Comparison of ENCODE assay signal across 16 cellular contexts in genomic region chr4:38819569-38819968, GRCh38. TPM values are rescaled to one million over a fixed set of nuclear protein-coding genes. Genes with fewer than 3 reads are reported as not detected.
DNase-seq lines count a peak whose midpoint lies in the region; ATAC-seq, FAIRE-seq and TF ChIP-seq lines count a peak whose summit lies in the region.
"Had no signal": no experiment of that assay in that cellular context is flagged by ENCODE, and none has a peak within 500 bp of the region (broad histone marks: within the 10 kb centered on the region; RNA-seq: fewer than 3 reads in every experiment).

No MANE protein-coding gene starts in this region.

- peaks cover 26% of the 10 kb centered on the region for H3K4me1 ChIP-seq in keratinocyte (ENCODE audit: control insufficient read depth, extremely low read depth, insufficient read depth, low read length)
- H3K4me1 ChIP-seq: testis had no signal

- FAIRE-seq in GM19239 (lab: Jason Lieb, UNC) (peak; percentile 90), keratinocyte (lab: Jason Lieb, UNC) (peak; percentile 67)

- in situ Hi-C loops in SK-MEL-5 (cut with HindIII; ENCODE audit: low pct_unique_long_range_greater_than_20kb, low sequenced_read_pairs) = no loop called here

- no peak overlapping the region for H3K9ac ChIP-seq in keratinocyte (ENCODE audit: control insufficient read depth, extremely low read depth, insufficient read depth, low read length)

- H3K79me2 ChIP-seq in keratinocyte (ENCODE audit: control insufficient read depth, insufficient read depth, low read length) = no peaks in the 10 kb centered on the region

- no peak for ATAC-seq in GM19455 (IDR thresholded peaks at IDR 0.05; ENCODE audit: unreplicated experiment)
- ATAC-seq in HG03095 (IDR thresholded peaks at IDR 0.05; ENCODE audit: unreplicated experiment) = no peak
- ATAC-seq: sciatic nerve had no signal

- H2AFZ ChIP-seq in keratinocyte (ENCODE audit: control insufficient read depth, low read length) = no peak overlapping the region

- TF ChIP-seq CTCF in keratinocyte (optimal IDR thresholded peaks at IDR 0.05 in 1 of 3, IDR thresholded peaks at IDR 0.05 in 1 of 3, conservative IDR thresholded peaks at IDR 0.05 in 1 of 3; ENCODE audit: extremely low read depth in 1 of 3, insufficient read depth in 2 of 3, low read length in 3 of 3) = no peak

- no peaks in the 10 kb centered on the region for H3K9me1 ChIP-seq in keratinocyte (ENCODE audit: control insufficient read depth, extremely low read depth, insufficient read depth, low read length)

- dilution Hi-C loops in keratinocyte (cut with MboI; ENCODE audit: extremely low pct_ligation_motif_present, low sequenced_read_pairs) = no loop called here

- H3K36me3 ChIP-seq in keratinocyte (ENCODE audit: control insufficient read depth in 2 of 2, extremely low read depth in 1 of 2, insufficient read depth in 2 of 2, low read length in 2 of 2) = no peaks in the 10 kb centered on the region

- H3K9me3 ChIP-seq in keratinocyte (ENCODE audit: control insufficient read depth, low read depth, low read length) = no peaks in the 10 kb centered on the region
- H3K9me3 ChIP-seq: testis had no signal

- DNase-seq in EH (ENCODE audit: low read depth) (peak; percentile 86), GM19239 (ENCODE audit: insufficient read length, low spot score) (no peak), SK-MEL-5 (ENCODE audit: low read depth, low spot score) (peak; percentile 41), keratinocyte (ENCODE audit: low read depth, low spot score) (no peak), NCI-H2029 (lab: John Stamatoyannopoulos, UW) (no peak), SKM-1 treated with dmso at 0.1 percent for 144 hours (lab: John Stamatoyannopoulos, UW; ENCODE audit: unreplicated experiment) (no peak)
- DNase-seq: activated CD4-positive, alpha-beta T cell treated with anti-CD3 and anti-CD28 coated beads, Interleukin-2, amount 50 U/mL, for 1 hour; CD8-positive, alpha-beta memory T cell; dermis blood vessel endothelial cell; HFFc6; SW 1271; testis had no signal

- H3K4me2 ChIP-seq in keratinocyte (ENCODE audit: control insufficient read depth, extremely low read depth, insufficient read depth, low read depth, low read length) = no peak overlapping the region

- H3K27me3 ChIP-seq in keratinocyte (ENCODE audit: control insufficient read depth, extremely low read depth, insufficient read depth, low read length) = no peaks in the 10 kb centered on the region
- H3K27me3 ChIP-seq: testis had no signal

- no peak overlapping the region for H3K4me3 ChIP-seq in keratinocyte (ENCODE audit: control insufficient read depth in 2 of 3, extremely low read depth in 1 of 3, insufficient read depth in 2 of 3, low read depth in 1 of 3, low read length in 3 of 3)
- H3K4me3 ChIP-seq: testis had no signal

- no peaks in the 10 kb centered on the region for H4K20me1 ChIP-seq in keratinocyte (ENCODE audit: control insufficient read depth, extremely low read depth, insufficient read depth, low read length)

- peak overlapping the region; percentile 17 for H3K27ac ChIP-seq in keratinocyte (ENCODE audit: control insufficient read depth, insufficient read depth, low read length)
- H3K27ac ChIP-seq: testis had no signal

RNA-seq across cellular contexts. Expression of gene TLR1, which starts 15.0 kb away (rescaled TPM):
- total RNA-seq in SK-MEL-5 (2014; rRNA removed; shearing (Covaris generic)) = 5.5 and 6.7 TPM in 2 replicates
- 3.7 and 4.1 TPM in 2 replicates for polyA plus RNA-seq in SK-MEL-5 (2015; cell fraction: cytosol; rRNA removed)
- 2.9 and 6.5 TPM in 2 replicates for polyA plus RNA-seq in SK-MEL-5 (2015; cell fraction: nucleus; rRNA removed)
- polyA plus RNA-seq in keratinocyte = 0.42 to 1.6 TPM (median 0.73 TPM) in 3 replicates
- 2.5 TPM for polyA plus RNA-seq in keratinocyte (2011; ENCODE audit: low read depth)
- polyA plus RNA-seq in keratinocyte (2011; cell fraction: cytosol; rRNA removed) = 0.43 and 1.2 TPM in 2 replicates
- polyA plus RNA-seq in keratinocyte (2011; cell fraction: nucleus; rRNA removed) = 3.3 and 3.7 TPM in 2 replicates
- polyA plus RNA-seq in keratinocyte (2012; ENCODE audit: low replicate concordance) = 0.25 and 3.2 TPM in 2 replicates
- 1.2 to 2.1 TPM (median 1.6 TPM) in 3 replicates for polyA minus RNA-seq in keratinocyte
- not detected for polyA minus RNA-seq in keratinocyte (2011; cell fraction: cytosol; rRNA and poly(A)+ RNA removed)
- polyA minus RNA-seq in keratinocyte (2011; cell fraction: nucleus; rRNA and poly(A)+ RNA removed) = 5.8 and 11.0 TPM in 2 replicates

RNA-seq across cellular contexts. Expression of gene TLR10, which starts 36.8 kb away (rescaled TPM):
- 0.08 TPM in 1 of 2 replicates, not detected in the other for total RNA-seq in SK-MEL-5 (2014; rRNA removed; shearing (Covaris generic))
- 0.06 and 0.07 TPM in 2 replicates for polyA plus RNA-seq in SK-MEL-5 (2015; cell fraction: cytosol; rRNA removed)
- polyA plus RNA-seq in SK-MEL-5 (2015; cell fraction: nucleus; rRNA removed) = 0.06 TPM in 1 of 2 replicates, not detected in the other
- polyA plus RNA-seq in keratinocyte = 0.01 to 0.23 TPM (median 0.05 TPM) in 3 replicates
- polyA plus RNA-seq in keratinocyte (2011; ENCODE audit: low read depth) = 1.3 TPM
- polyA plus RNA-seq in keratinocyte (2011; cell fraction: cytosol; rRNA removed) = 0.13 TPM in 1 of 2 replicates, not detected in the other
- polyA plus RNA-seq in keratinocyte (2011; cell fraction: nucleus; rRNA removed) = 0.11 and 0.13 TPM in 2 replicates
- polyA plus RNA-seq in keratinocyte (2012; ENCODE audit: low replicate concordance) = 0.83 TPM in 1 of 2 replicates, not detected in the other
- 0.06 TPM in 1 of 3 replicates, not detected in the others for polyA minus RNA-seq in keratinocyte
- not detected for polyA minus RNA-seq in keratinocyte (2011; cell fraction: cytosol; rRNA and poly(A)+ RNA removed)
- polyA minus RNA-seq in keratinocyte (2011; cell fraction: nucleus; rRNA and poly(A)+ RNA removed) = 0.39 and 0.42 TPM in 2 replicates
- total RNA-seq: CD8-positive, alpha-beta memory T cell; dermis blood vessel endothelial cell; HFFc6; myocyte had no signal
- polyA plus RNA-seq: CD8-positive, alpha-beta memory T cell had no signal

RNA-seq across cellular contexts. Expression of gene TLR6, which starts 37.0 kb away (rescaled TPM):
- 6.8 and 7.8 TPM in 2 replicates for total RNA-seq in SK-MEL-5 (2014; rRNA removed; shearing (Covaris generic))
- polyA plus RNA-seq in SK-MEL-5 (2015; cell fraction: cytosol; rRNA removed) = 4.4 and 6.5 TPM in 2 replicates
- polyA plus RNA-seq in SK-MEL-5 (2015; cell fraction: nucleus; rRNA removed) = 15.6 and 19.6 TPM in 2 replicates
- 0.88 to 1.4 TPM (median 1.3 TPM) in 3 replicates for polyA plus RNA-seq in keratinocyte
- 0.16 TPM for polyA plus RNA-seq in keratinocyte (2011; ENCODE audit: low read depth)
- 0.39 and 1.9 TPM in 2 replicates for polyA plus RNA-seq in keratinocyte (2011; cell fraction: cytosol; rRNA removed)
- 2.4 and 2.7 TPM in 2 replicates for polyA plus RNA-seq in keratinocyte (2011; cell fraction: nucleus; rRNA removed)
- polyA plus RNA-seq in keratinocyte (2012; ENCODE audit: low replicate concordance) = 0.51 and 0.70 TPM in 2 replicates
- polyA minus RNA-seq in keratinocyte = 0.26 to 3.4 TPM (median 2.5 TPM) in 3 replicates
- polyA minus RNA-seq in keratinocyte (2011; cell fraction: cytosol; rRNA and poly(A)+ RNA removed) = 0.96 TPM
- 2.5 and 6.0 TPM in 2 replicates for polyA minus RNA-seq in keratinocyte (2011; cell fraction: nucleus; rRNA and poly(A)+ RNA removed)

RNA-seq across cellular contexts. Expression of gene FAM114A1, which starts 48.0 kb away (rescaled TPM):
- 33.0 and 38.6 TPM in 2 replicates for total RNA-seq in SK-MEL-5 (2014; rRNA removed; shearing (Covaris generic))
- 20.1 and 21.9 TPM in 2 replicates for polyA plus RNA-seq in SK-MEL-5 (2015; cell fraction: cytosol; rRNA removed)
- polyA plus RNA-seq in SK-MEL-5 (2015; cell fraction: nucleus; rRNA removed) = 8.8 and 15.2 TPM in 2 replicates
- 39.8 to 79.4 TPM (median 47.2 TPM) in 3 replicates for polyA plus RNA-seq in keratinocyte
- polyA plus RNA-seq in keratinocyte (2011; ENCODE audit: low read depth) = 17.7 TPM
- polyA plus RNA-seq in keratinocyte (2011; cell fraction: cytosol; rRNA removed) = 41.9 and 46.0 TPM in 2 replicates
- 43.8 and 52.1 TPM in 2 replicates for polyA plus RNA-seq in keratinocyte (2011; cell fraction: nucleus; rRNA removed)
- polyA plus RNA-seq in keratinocyte (2012; ENCODE audit: low replicate concordance) = 10.6 and 56.2 TPM in 2 replicates
- polyA minus RNA-seq in keratinocyte = 53.8 to 82.0 TPM (median 54.3 TPM) in 3 replicates
- 55.2 TPM for polyA minus RNA-seq in keratinocyte (2011; cell fraction: cytosol; rRNA and poly(A)+ RNA removed)
- polyA minus RNA-seq in keratinocyte (2011; cell fraction: nucleus; rRNA and poly(A)+ RNA removed) = 43.2 and 72.9 TPM in 2 replicates
- polyA plus RNA-seq: CD8-positive, alpha-beta memory T cell had no signal

Comparison
In these comparisons a context has a peak if more than half of its experiments do, and no peak if none do; other contexts are left out.
1. DNase-seq: peak in EH (single experiment) and SK-MEL-5 (single experiment); none in GM19239 (single experiment), keratinocyte (single experiment), NCI-H2029 (single experiment) and SKM-1 treated with dmso at 0.1 percent for 144 hours (single experiment).